Comparison of ENCODE assay signal across 9 cellular contexts in the genomic region with DNA sequence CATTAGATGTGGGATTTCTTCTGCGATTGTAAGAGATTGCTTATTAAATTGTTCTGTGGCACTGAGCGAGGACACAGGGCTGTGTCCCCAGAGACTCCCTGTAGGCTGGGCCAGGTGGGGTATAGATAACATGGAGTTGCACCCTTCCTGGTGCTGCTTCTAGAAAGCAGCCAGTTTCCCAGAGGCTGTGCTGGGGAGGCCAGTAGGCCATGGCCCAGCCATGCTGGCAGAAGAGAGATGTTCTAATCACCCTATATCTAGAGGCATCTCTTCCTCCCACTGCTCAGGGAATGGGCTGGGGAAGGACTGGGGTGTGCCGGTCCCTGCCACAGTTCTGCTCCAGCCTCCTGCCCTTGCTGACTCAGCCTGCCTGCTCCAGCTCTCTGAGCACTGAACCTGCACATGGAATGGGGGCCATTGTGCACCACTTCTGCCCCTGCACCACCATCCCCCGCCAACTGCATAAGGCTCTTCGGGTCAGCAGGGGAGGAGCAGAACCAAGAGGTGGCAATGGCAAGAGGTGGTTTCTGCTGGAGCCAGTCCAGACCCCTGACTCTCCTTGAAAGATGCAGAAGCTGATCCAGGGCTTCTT.
DNase-seq lines count a peak whose midpoint lies in the region; ATAC-seq and TF ChIP-seq lines count a peak whose summit lies in the region.
"Had no signal": no experiment of that assay in that cellular context is flagged by ENCODE, and none has a peak within 500 bp of the region (broad histone marks: within the 10 kb centered on the region; RNA-seq: fewer than 3 reads in every experiment).

No MANE protein-coding gene starts in this region.

- no peak for TF ChIP-seq CTCF in cardiac muscle cell (IDR thresholded peaks at IDR 0.05; ENCODE audit: low read depth, low read length)
- no peak for TF ChIP-seq CTCF in GM10266 (IDR thresholded peaks at IDR 0.05; ENCODE audit: control insufficient read depth, insufficient read depth, low read depth, missing control alignments)

- no peak overlapping the region for H3K4me3 ChIP-seq in cardiac muscle cell

- no peak for ATAC-seq in HG02678 (IDR thresholded peaks at IDR 0.05; ENCODE audit: unreplicated experiment)

- no peaks in the 10 kb centered on the region for H3K36me3 ChIP-seq in cardiac muscle cell

- DNase-seq in EH (ENCODE audit: low read depth) (peak; percentile 93), SW480 (ENCODE audit: low spot score) (peak; percentile 89), cardiac muscle cell (ENCODE audit: low read depth in 1 of 2, low spot score in 1 of 2) (no peak), posterior vena cava (ENCODE audit: low spot score) (peak; percentile 64), NCI-H1694 treated with DMSO at 0.1 percent for 48 hours (lab: John Stamatoyannopoulos, UW) (no peak), GM10266 (ENCODE audit: extremely low spot score) (no peak)
- no peak for DNase-seq in stimulated activated CD4-positive, alpha-beta T cell treated with anti-CD3 and anti-CD28 coated beads, Interleukin-1b, Interleukin-23, amount 100 ng/mL, for 48 hours
- DNase-seq: NCI-H2171 treated with DMSO at 0.1 percent for 48 hours had no signal

- intact Hi-C loops in posterior vena cava (cut with DNase I), result no loop called here

- H3K27me3 ChIP-seq in cardiac muscle cell, result no peaks in the 10 kb centered on the region

- peaks cover 16% of the 10 kb centered on the region for H3K4me1 ChIP-seq in cardiac muscle cell (ENCODE audit: low read depth)

- H3K9me3 ChIP-seq in cardiac muscle cell (ENCODE audit: low read depth), result no peaks in the 10 kb centered on the region

- peak overlapping the region; percentile 93 for H3K27ac ChIP-seq in cardiac muscle cell

Comparison
In these comparisons a context has a peak if more than half of its experiments do, and no peak if none do; other contexts are left out.
1. DNase-seq: peak in EH (single experiment), SW480 (single experiment) and posterior vena cava (single experiment); none in cardiac muscle cell (0 of 2), stimulated activated CD4-positive, alpha-beta T cell treated with anti-CD3 and anti-CD28 coated beads, Interleukin-1b, Interleukin-23, amount 100 ng/mL, for 48 hours (single experiment), NCI-H1694 treated with DMSO at 0.1 percent for 48 hours (single experiment) and GM10266 (single experiment).